Comparison of ENCODE assay signal across 9 cellular contexts in the genomic region with DNA sequence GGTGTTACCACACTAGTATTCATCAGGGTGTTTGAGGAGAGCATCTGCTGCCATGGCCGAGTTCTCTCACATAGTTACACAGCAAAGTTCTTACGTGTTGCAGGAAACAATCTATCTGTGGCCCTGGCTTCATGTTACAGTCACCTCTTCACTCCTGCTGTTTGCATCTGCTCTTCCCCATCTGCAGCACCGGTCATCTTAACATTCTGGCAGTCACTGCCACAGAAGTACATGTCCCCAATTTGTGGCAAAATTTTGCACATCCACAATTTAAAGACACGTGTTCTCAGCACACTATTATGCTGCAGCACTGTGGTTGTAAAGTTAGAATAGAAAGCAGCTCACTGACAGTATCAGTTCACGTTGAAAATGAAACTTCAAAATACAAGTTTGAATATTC. TPM values are rescaled to one million over a fixed set of nuclear protein-coding genes. Genes with fewer than 3 reads are reported as not detected.
A peak's percentile ranks its signal among the peaks of the same experiment; 100 is the strongest.
DNase-seq lines count a peak whose midpoint lies in the region; ATAC-seq and TF ChIP-seq lines count a peak whose summit lies in the region.
"Had no signal": no experiment of that assay in that cellular context is flagged by ENCODE, and none has a peak within 500 bp of the region (broad histone marks: within the 10 kb centered on the region; RNA-seq: fewer than 3 reads in every experiment).

No MANE protein-coding gene starts in this region.

- H3K4me2 ChIP-seq in SU-DHL-6 (ENCODE audit: low read depth, low read length, poor library complexity, severe bottlenecking) = peak overlapping the region; percentile 48
- H3K4me2 ChIP-seq in neuronal stem cell (ENCODE audit: insufficient read depth, low read length, poor library complexity, severe bottlenecking) = no peak overlapping the region

- DNase-seq in activated CD8-positive, alpha-beta memory T cell treated with anti-CD3 and anti-CD28 coated beads, Interleukin-2, amount 10 ng/mL, durations not matched to agents 7 days and 5 days = peak; percentile 54
- no peak for DNase-seq in activated CD8-positive, alpha-beta memory T cell treated with anti-CD3 and anti-CD28 coated beads, Interleukin-2, amount 50 U/mL, for 4 hours
- DNase-seq in skeletal muscle cell (ENCODE audit: low read depth) = peak; percentile 36
- DNase-seq in NOMO-1 treated with dmso at 0.1 percent for 144 hours (lab: John Stamatoyannopoulos, UW; ENCODE audit: unreplicated experiment) = no peak
- DNase-seq in dermis blood vessel endothelial cell = no peak
- no peak for DNase-seq in neuronal stem cell (ENCODE audit: low spot score)
- DNase-seq: DND-41 had no signal

- no peak overlapping the region for H4K8ac ChIP-seq in neuronal stem cell (ENCODE audit: low read depth, low read length)

- H3K4me3 ChIP-seq in SU-DHL-6 (ENCODE audit: insufficient read depth, low read length, poor library complexity, severe bottlenecking) = no peak overlapping the region
- H3K4me3 ChIP-seq in skeletal muscle cell (ENCODE audit: low read depth, low read length) = no peak overlapping the region
- no peak overlapping the region for H3K4me3 ChIP-seq in neuronal stem cell (ENCODE audit: low read length in 2 of 2)

- H3K14ac ChIP-seq in neuronal stem cell (ENCODE audit: low read length) = no peak overlapping the region

- no peaks in the 10 kb centered on the region for H3K36me3 Mint-ChIP-seq in activated CD8-positive, alpha-beta memory T cell treated with anti-CD3 and anti-CD28 coated beads, Interleukin-2, amount 10 ng/mL, durations not matched to agents 7 days and 5 days

- no peaks in the 10 kb centered on the region for H3K9me3 ChIP-seq in SU-DHL-6 (ENCODE audit: insufficient read depth, low read length)
- no peaks in the 10 kb centered on the region for H3K9me3 ChIP-seq in neuronal stem cell (replicated peaks in 1 of 2; ENCODE audit: control insufficient read depth in 2 of 2, insufficient read depth in 1 of 2, low read depth in 1 of 2, low read length in 2 of 2)

- H3K4me1 Mint-ChIP-seq in activated CD8-positive, alpha-beta memory T cell treated with anti-CD3 and anti-CD28 coated beads, Interleukin-2, amount 10 ng/mL, durations not matched to agents 7 days and 5 days = peaks cover 45% of the 10 kb centered on the region

- ATAC-seq in activated CD8-positive, alpha-beta memory T cell treated with anti-CD3 and anti-CD28 coated beads, Interleukin-2, amount 10 ng/mL, durations not matched to agents 7 days and 5 days = peak; percentile 62
- peak; percentile 44 for ATAC-seq in HG02870 (IDR thresholded peaks at IDR 0.05; ENCODE audit: unreplicated experiment)

- H3K4ac ChIP-seq in neuronal stem cell (ENCODE audit: low read length) = no peak overlapping the region

- no peaks in the 10 kb centered on the region for H3K9me3 Mint-ChIP-seq in activated CD8-positive, alpha-beta memory T cell treated with anti-CD3 and anti-CD28 coated beads, Interleukin-2, amount 10 ng/mL, durations not matched to agents 7 days and 5 days (ENCODE audit: low read depth)

- no peak overlapping the region for H2AK5ac ChIP-seq in neuronal stem cell (ENCODE audit: low read depth, low read length)

- no peak overlapping the region for H2BK5ac ChIP-seq in neuronal stem cell (ENCODE audit: low read length)

- H3K9ac ChIP-seq in SU-DHL-6 (ENCODE audit: low read length) (peak overlapping the region; percentile 4; the same call in 1 of the 2 replicates), neuronal stem cell (ENCODE audit: low read depth, low read length, poor library complexity) (no peak overlapping the region)

- no peaks in the 10 kb centered on the region for H3K27me3 ChIP-seq in SU-DHL-6 (ENCODE audit: low read length)
- no peaks in the 10 kb centered on the region for H3K27me3 ChIP-seq in neuronal stem cell (ENCODE audit: control insufficient read depth in 3 of 3, insufficient read depth in 3 of 3, low read depth in 1 of 3, low read length in 3 of 3)

- H2BK12ac ChIP-seq in neuronal stem cell (ENCODE audit: low read length) = no peak overlapping the region

- peaks cover 10 to 22% of the 10 kb centered on the region in 2 donors for H3K4me1 ChIP-seq in neuronal stem cell (ENCODE audit: control insufficient read depth in 2 of 2, insufficient read depth in 1 of 2, low read depth in 1 of 2, low read length in 2 of 2)

- H3K18ac ChIP-seq in neuronal stem cell (ENCODE audit: low read length) = no peak overlapping the region

- TF ChIP-seq CTCF in SU-DHL-6 (IDR thresholded peaks at IDR 0.05; ENCODE audit: insufficient read depth, low read length, poor library complexity, severe bottlenecking) = no peak

- H2AFZ ChIP-seq in SU-DHL-6 (ENCODE audit: low read depth, low read length, severe bottlenecking) (peak overlapping the region; percentile 52), neuronal stem cell (ENCODE audit: low read length) (no peak overlapping the region)

- H3K9me2 ChIP-seq in SU-DHL-6 (replicated peaks; ENCODE audit: insufficient read depth, low read length) = no peaks in the 10 kb centered on the region

- no peaks in the 10 kb centered on the region for H3K27me3 Mint-ChIP-seq in activated CD8-positive, alpha-beta memory T cell treated with anti-CD3 and anti-CD28 coated beads, Interleukin-2, amount 10 ng/mL, durations not matched to agents 7 days and 5 days

- no peaks in the 10 kb centered on the region for H3K79me1 ChIP-seq in neuronal stem cell (ENCODE audit: low read depth, low read length)

- no peak overlapping the region for H4K91ac ChIP-seq in neuronal stem cell (ENCODE audit: low read depth, low read length, poor library complexity)

- H3K27ac Mint-ChIP-seq in activated CD8-positive, alpha-beta memory T cell treated with anti-CD3 and anti-CD28 coated beads, Interleukin-2, amount 10 ng/mL, durations not matched to agents 7 days and 5 days = peak overlapping the region; percentile 82

- H2BK15ac ChIP-seq in neuronal stem cell (ENCODE audit: low read length) = no peak overlapping the region

- no peaks in the 10 kb centered on the region for H3K79me2 ChIP-seq in SU-DHL-6 (ENCODE audit: insufficient read depth, low read length)

- H3K27ac ChIP-seq in SU-DHL-6 (ENCODE audit: low read depth, low read length) (no peak overlapping the region; the same call in 1 of the 2 replicates), neuronal stem cell (replicated peaks; ENCODE audit: low read length) (no peak overlapping the region)

- no CpG with 5 or more reads among the region's 5 CpGs for WGBS in neuronal stem cell (ENCODE audit: extremely low coverage in 2 of 2, insufficient read length in 2 of 2, insufficient replicate concordance in 1 of 2), 2 donors

- H2BK120ac ChIP-seq in neuronal stem cell (ENCODE audit: low read depth, low read length) = no peak overlapping the region

- H4K20me1 ChIP-seq in SU-DHL-6 (ENCODE audit: low read depth, low read length) = no peaks in the 10 kb centered on the region

- H3K36me3 ChIP-seq in SU-DHL-6 (ENCODE audit: low read length) = no peaks in the 10 kb centered on the region
- H3K36me3 ChIP-seq in neuronal stem cell (replicated peaks in 1 of 2; ENCODE audit: control insufficient read depth in 2 of 2, insufficient read depth in 2 of 2, low read length in 2 of 2) = peaks cover 0 to 6% of the 10 kb centered on the region in 2 donors

- H3K23ac ChIP-seq in neuronal stem cell (ENCODE audit: low read depth, low read length, poor library complexity) = no peak overlapping the region

- H3K4me3 Mint-ChIP-seq in activated CD8-positive, alpha-beta memory T cell treated with anti-CD3 and anti-CD28 coated beads, Interleukin-2, amount 10 ng/mL, durations not matched to agents 7 days and 5 days = peak overlapping the region; percentile 55

- H3F3A ChIP-seq in SU-DHL-6 (ENCODE audit: insufficient read depth) = peaks cover 12% of the 10 kb centered on the region; the same call in 1 of the 2 replicates

- CTCF ChIA-PET in activated CD8-positive, alpha-beta memory T cell treated with anti-CD3 and anti-CD28 coated beads, Interleukin-2, amount 10 ng/mL, durations not matched to agents 7 days and 5 days (lab: Charles Lee) = interaction anchor here (0.6 to 1.1 kb wide), 4 partner anchors 12 to 106 kb away, joined by 3 to 8 read pairs (median 4); a partner anchor contains a TSS

RNA-seq across cellular contexts. Expression of a gene that starts 23.2 kb away (rescaled TPM):
- total RNA-seq in activated CD8-positive, alpha-beta memory T cell treated with anti-CD3 and anti-CD28 coated beads, Interleukin-2, amount 10 ng/mL, durations not matched to agents 7 days and 5 days = 100 to 1,000 TPM in 1 of 2 experiments, 10 to 100 TPM in 1; 90.2 to 110 TPM
- total RNA-seq in dermis blood vessel endothelial cell = 22.5 and 35.2 TPM in 2 replicates
- 103 TPM for polyA plus RNA-seq in neuronal stem cell (2013, experiment 1 of 2)
- 108 TPM for polyA plus RNA-seq in neuronal stem cell (2013, experiment 2 of 2)

RNA-seq across cellular contexts. Expression of a gene that starts 47.6 kb away (rescaled TPM):
- 10 to 100 TPM; 35.3 to 41.9 TPM for total RNA-seq in activated CD8-positive, alpha-beta memory T cell treated with anti-CD3 and anti-CD28 coated beads, Interleukin-2, amount 10 ng/mL, durations not matched to agents 7 days and 5 days
- total RNA-seq in dermis blood vessel endothelial cell = 21.4 and 25.5 TPM in 2 replicates
- polyA plus RNA-seq in neuronal stem cell (2013, experiment 1 of 2) = 11.3 TPM
- 12.4 TPM for polyA plus RNA-seq in neuronal stem cell (2013, experiment 2 of 2)

RNA-seq across cellular contexts. Expression of a gene that starts 47.8 kb away (rescaled TPM):
- 10 to 100 TPM; 57.4 to 57.7 TPM for total RNA-seq in activated CD8-positive, alpha-beta memory T cell treated with anti-CD3 and anti-CD28 coated beads, Interleukin-2, amount 10 ng/mL, durations not matched to agents 7 days and 5 days
- total RNA-seq in dermis blood vessel endothelial cell = 8.3 and 16.7 TPM in 2 replicates
- polyA plus RNA-seq in neuronal stem cell (2013, experiment 1 of 2) = 30.3 TPM
- 31.4 TPM for polyA plus RNA-seq in neuronal stem cell (2013, experiment 2 of 2)

RNA-seq across cellular contexts. Expression of a gene that starts 54.4 kb away (rescaled TPM):
- total RNA-seq in activated CD8-positive, alpha-beta memory T cell treated with anti-CD3 and anti-CD28 coated beads, Interleukin-2, amount 10 ng/mL, durations not matched to agents 7 days and 5 days = 100 to 1,000 TPM in 1 of 2 experiments, 10 to 100 TPM in 1; 88.3 to 138 TPM
- 62.5 and 202 TPM in 2 replicates for total RNA-seq in dermis blood vessel endothelial cell
- polyA plus RNA-seq in neuronal stem cell (2013, experiment 1 of 2) = 2.4 TPM
- 3.1 TPM for polyA plus RNA-seq in neuronal stem cell (2013, experiment 2 of 2)

Comparison
In these comparisons a context has a peak if more than half of its experiments do, and no peak if none do; other contexts are left out.
1. DNase-seq: peak in activated CD8-positive, alpha-beta memory T cell treated with anti-CD3 and anti-CD28 coated beads, Interleukin-2, amount 10 ng/mL, durations not matched to agents 7 days and 5 days (single experiment) and skeletal muscle cell (single experiment); none in activated CD8-positive, alpha-beta memory T cell treated with anti-CD3 and anti-CD28 coated beads, Interleukin-2, amount 50 U/mL, for 4 hours (single experiment), NOMO-1 treated with dmso at 0.1 percent for 144 hours (single experiment), dermis blood vessel endothelial cell (single experiment) and neuronal stem cell (single experiment).